Comparison of ENCODE assay signal across 10 cellular contexts in genomic region chr10:124534231-124534798, GRCh38.
DNase-seq lines count a peak whose midpoint lies in the region; ATAC-seq and TF ChIP-seq lines count a peak whose summit lies in the region.
"Had no signal": no experiment of that assay in that cellular context is flagged by ENCODE, and none has a peak within 500 bp of the region (broad histone marks: within the 10 kb centered on the region; RNA-seq: fewer than 3 reads in every experiment).

No MANE protein-coding gene starts in this region.

- TF ChIP-seq CTCF in right lobe of liver (IDR thresholded peaks at IDR 0.05) = peak; percentile 11 to 19 (median 15)

- 62% methylated on average over 2 of the region's 30 CpGs for WGBS in right lobe of liver (ENCODE audit: insufficient coverage, low coverage, low lambda C conversion rate, missing lambda C conversion rate)

- no peaks in the 10 kb centered on the region for H3K36me3 ChIP-seq in right lobe of liver
- H3K36me3 ChIP-seq: thoracic aorta had no signal

- ATAC-seq in Right ventricle myocardium inferior (peak; percentile 35), right lobe of liver (peak; percentile 20 to 58 (median 43)), SK-N-SH treated with all-trans-retinoic acid at 6 μM for 48 hours (no peak)

- no peaks in the 10 kb centered on the region for H3K4me1 ChIP-seq in right lobe of liver

- H3K9me3 ChIP-seq in right lobe of liver = no peaks in the 10 kb centered on the region
- H3K9me3 ChIP-seq: thoracic aorta had no signal

- H3K27me3 ChIP-seq in right lobe of liver = no peaks in the 10 kb centered on the region

- H3K4me3 ChIP-seq in right lobe of liver = no peak overlapping the region
- H3K4me3 ChIP-seq: thoracic aorta had no signal

- H3K27ac ChIP-seq in right lobe of liver = no peak overlapping the region
- H3K27ac ChIP-seq: C4-2B, thoracic aorta had no signal

- intact Hi-C loops in Right ventricle myocardium inferior (cut with DNase I) (loop anchor here (5.0 kb wide), 1 partner anchor 293 kb away; no protein-coding TSS in a partner anchor), cardiac septum (cut with DNase I) (no loop called here), right lobe of liver (cut with DNase I) (loop anchor here (5.0 to 10.0 kb wide), 3 partner anchors 90 to 290 kb away; partner anchors contain the start of gene FAM53B (in 1 of the 2))

- no peak for TF ChIP-seq POLR2A in right lobe of liver (IDR thresholded peaks at IDR 0.05)

- DNase-seq in Right ventricle myocardium inferior (ENCODE audit: missing footprints) (peak; percentile 70), cardiac septum (ENCODE audit: low spot score) (no peak), cerebellar cortex (ENCODE audit: low spot score) (peak; percentile 60), right lobe of liver (no peak), SK-N-DZ (ENCODE audit: low spot score) (no peak), COLO829 (ENCODE audit: low spot score) (no peak), DMS79 (lab: John Stamatoyannopoulos, UW) (no peak)

TF ChIP-seq in SK-N-SH treated with all-trans-retinoic acid at 6 μM for 48 hours, 23 proteins besides CTCF, POLR2A, EP300 and RAD21:
- TF ChIP-seq TOX (CRISPR knock-in tag; IDR thresholded peaks at IDR 0.05; ENCODE audit: borderline replicate concordance) = no peak
- no peak for TF ChIP-seq SNAI2 (CRISPR knock-in tag; IDR thresholded peaks at IDR 0.05)
- TF ChIP-seq ZNF8 (CRISPR knock-in tag; IDR thresholded peaks at IDR 0.05) = no peak
- TF ChIP-seq TCF4 (CRISPR knock-in tag; IDR thresholded peaks at IDR 0.05; ENCODE audit: borderline replicate concordance) = no peak
- no peak for TF ChIP-seq ARNTL (CRISPR knock-in tag; IDR thresholded peaks at IDR 0.05; ENCODE audit: borderline replicate concordance, low read depth)
- no peak for TF ChIP-seq PATZ1 (CRISPR knock-in tag; IDR thresholded peaks at IDR 0.05; ENCODE audit: borderline replicate concordance)
- TF ChIP-seq ZFP3 (CRISPR knock-in tag; IDR thresholded peaks at IDR 0.05) = no peak
- TF ChIP-seq CREB5 (CRISPR knock-in tag; IDR thresholded peaks at IDR 0.05; ENCODE audit: low read depth) = no peak
- TF ChIP-seq ZNF70 (CRISPR knock-in tag; IDR thresholded peaks at IDR 0.05) = no peak
- TF ChIP-seq ISL1 (CRISPR knock-in tag; IDR thresholded peaks at IDR 0.05) = no peak
TF ChIP-seq in SK-N-SH treated with all-trans-retinoic acid at 6 μM for 48 hours: peak in this region for 0.

Comparison
In these comparisons a context has a peak if more than half of its experiments do, and no peak if none do; other contexts are left out.
1. DNase-seq: peak in Right ventricle myocardium inferior (single experiment) and cerebellar cortex (single experiment); none in cardiac septum (single experiment), right lobe of liver (0 of 3), SK-N-DZ (single experiment), COLO829 (single experiment) and DMS79 (single experiment).